27 cellular contexts compared by ENCODE assay signal in genomic region chr5:74722271-74722670, GRCh38.
"Had no signal": no experiment of that assay in that cellular context is flagged by ENCODE, and none has a peak within 500 bp of the region (broad histone marks: within the 10 kb centered on the region; RNA-seq: fewer than 3 reads in every experiment).

No MANE protein-coding gene starts in this region.

- ATAC-seq: activated CD8-positive, alpha-beta memory T cell treated with anti-CD3 and anti-CD28 coated beads, Interleukin-2, amount 10 ng/mL, durations not matched to agents 7 days and 5 days; activated T-cell treated with anti-CD3 and anti-CD28 coated beads, Interleukin-2, amount 50 U/mL, for 4 hours; activated T-helper 17 cell treated with anti-CD3 and anti-CD28 coated beads, Interleukin-2, amount 50 U/mL, for 72 hours; T-helper 17 cell had no signal

- FAIRE-seq: colon, RCC 7860, TTC549 had no signal

- DNase-seq: activated B cell treated with CpG ODN at 0.5 μM for 24 hours; activated CD4-positive, alpha-beta T cell treated with anti-CD3 and anti-CD28 coated beads for 1 hour; activated CD4-positive, alpha-beta T cell treated with anti-CD3 and anti-CD28 coated beads, Interleukin-2, amount 10 ng/mL, durations not matched to agents 24 days and 14 days; activated CD4-positive, alpha-beta T cell treated with anti-CD3 and anti-CD28 coated beads, Interleukin-2, amount 50 U/mL, for 48 hours; activated CD8-positive, alpha-beta memory T cell treated with anti-CD3 and anti-CD28 coated beads, Interleukin-2, amount 10 ng/mL, durations not matched to agents 7 days and 5 days; activated gamma-delta T cell; activated naive CD4-positive, alpha-beta T cell treated with anti-CD3 and anti-CD28 coated beads for 36 hours; activated T-cell treated with anti-CD3 and anti-CD28 coated beads, Interleukin-2, amount 50 U/mL, for 4 hours; anterior cingulate cortex; cerebellar nuclear complex; MM.1S; NCI-H1105; NCI-H1436 treated with DMSO at 0.1 percent for 48 hours; NCI-H187 treated with DMSO at 0.1 percent for 48 hours; NCI-H2107; NCI-H2171 treated with DMSO at 0.1 percent for 48 hours; NCI-H226; NCI-H526; NCI-H82; SHP77 treated with DMSO at 0.1 percent for 48 hours; T-helper 17 cell; T-helper 9 cell had no signal

- H3K4me1 Mint-ChIP-seq: activated B cell treated with CpG ODN at 0.5 μM for 24 hours; activated CD4-positive, alpha-beta T cell treated with anti-CD3 and anti-CD28 coated beads, Interleukin-2, amount 10 ng/mL, durations not matched to agents 24 days and 14 days; activated CD8-positive, alpha-beta memory T cell treated with anti-CD3 and anti-CD28 coated beads, Interleukin-2, amount 10 ng/mL, durations not matched to agents 7 days and 5 days; activated T-helper 17 cell treated with anti-CD3 and anti-CD28 coated beads, Interleukin-2, amount 50 U/mL, for 72 hours; T-helper 17 cell had no signal

- H3K4me3 Mint-ChIP-seq: activated B cell treated with CpG ODN at 0.5 μM for 24 hours; activated CD4-positive, alpha-beta T cell treated with anti-CD3 and anti-CD28 coated beads, Interleukin-2, amount 10 ng/mL, durations not matched to agents 24 days and 14 days; activated CD8-positive, alpha-beta memory T cell treated with anti-CD3 and anti-CD28 coated beads, Interleukin-2, amount 10 ng/mL, durations not matched to agents 7 days and 5 days; activated naive CD4-positive, alpha-beta T cell treated with anti-CD3 and anti-CD28 coated beads for 36 hours; activated naive CD8-positive, alpha-beta T cell; activated T-cell treated with anti-CD3 and anti-CD28 coated beads, Interleukin-2, amount 50 U/mL, for 4 hours; activated T-helper 17 cell treated with anti-CD3 and anti-CD28 coated beads, Interleukin-2, amount 50 U/mL, for 72 hours; T-helper 17 cell had no signal

- H3K9me3 Mint-ChIP-seq: activated B cell treated with CpG ODN at 0.5 μM for 24 hours; activated CD4-positive, alpha-beta T cell treated with anti-CD3 and anti-CD28 coated beads, Interleukin-2, amount 10 ng/mL, durations not matched to agents 24 days and 14 days; activated naive CD4-positive, alpha-beta T cell treated with anti-CD3 and anti-CD28 coated beads for 36 hours; activated T-cell treated with anti-CD3 and anti-CD28 coated beads, Interleukin-2, amount 50 U/mL, for 4 hours; activated T-helper 17 cell treated with anti-CD3 and anti-CD28 coated beads, Interleukin-2, amount 50 U/mL, for 72 hours had no signal

- H3K27me3 Mint-ChIP-seq: activated B cell treated with CpG ODN at 0.5 μM for 24 hours; activated CD4-positive, alpha-beta T cell treated with anti-CD3 and anti-CD28 coated beads, Interleukin-2, amount 10 ng/mL, durations not matched to agents 24 days and 14 days; activated CD8-positive, alpha-beta memory T cell treated with anti-CD3 and anti-CD28 coated beads, Interleukin-2, amount 10 ng/mL, durations not matched to agents 7 days and 5 days; activated naive CD8-positive, alpha-beta T cell; activated T-helper 17 cell treated with anti-CD3 and anti-CD28 coated beads, Interleukin-2, amount 50 U/mL, for 72 hours; T-helper 17 cell had no signal

- H3K27ac Mint-ChIP-seq: activated B cell treated with CpG ODN at 0.5 μM for 24 hours; activated CD4-positive, alpha-beta T cell treated with anti-CD3 and anti-CD28 coated beads, Interleukin-2, amount 10 ng/mL, durations not matched to agents 24 days and 14 days; activated CD8-positive, alpha-beta memory T cell treated with anti-CD3 and anti-CD28 coated beads, Interleukin-2, amount 10 ng/mL, durations not matched to agents 7 days and 5 days; activated naive CD4-positive, alpha-beta T cell treated with anti-CD3 and anti-CD28 coated beads for 36 hours; T-helper 17 cell had no signal
